30 cellular contexts compared by ENCODE assay signal in the genomic region with DNA sequence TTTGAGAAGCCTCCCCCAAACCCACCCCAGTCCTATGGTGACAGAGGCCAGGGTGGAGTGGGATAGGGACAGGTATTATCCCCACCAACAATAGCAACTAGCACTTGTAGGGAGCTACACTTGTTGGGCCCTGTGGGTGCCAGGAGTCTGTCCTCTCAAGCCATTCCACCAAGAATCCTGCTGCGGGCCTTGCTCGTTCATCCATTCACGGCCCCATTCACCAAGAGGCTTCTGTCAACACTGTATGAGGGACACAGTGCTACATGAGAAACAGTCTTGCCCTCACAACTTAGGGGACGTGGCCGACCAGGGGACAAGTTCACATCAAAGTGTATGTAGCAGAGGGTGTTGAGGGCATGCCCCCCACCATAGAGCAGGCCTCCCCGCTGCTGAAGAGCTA. TPM values are rescaled to one million over a fixed set of nuclear protein-coding genes. Genes with fewer than 3 reads are reported as not detected.
DNase-seq lines count a peak whose midpoint lies in the region; ATAC-seq and TF ChIP-seq lines count a peak whose summit lies in the region.
"Had no signal": no experiment of that assay in that cellular context is flagged by ENCODE, and none has a peak within 500 bp of the region (broad histone marks: within the 10 kb centered on the region; RNA-seq: fewer than 3 reads in every experiment).

No MANE protein-coding gene starts in this region.

- intact Hi-C loops in left ventricle myocardium inferior (cut with micrococcal nuclease) (no loop called here), heart left ventricle (cut with DNase I) (loop anchor here in 2 of 10 donors (5.0 kb wide), 1 partner anchor 35 kb away; no protein-coding TSS in a partner anchor), prostate gland (cut with DNase I) (no loop called here), thyroid gland (cut with DNase I) (no loop called here)

- TF ChIP-seq POLR2A in heart left ventricle (IDR thresholded peaks at IDR 0.05) (no peak), prostate gland (IDR thresholded peaks at IDR 0.05) (no peak), thyroid gland (IDR thresholded peaks at IDR 0.05) (peak in 1 of 2 donors; percentile 52)

- H3K4me3 ChIP-seq in left ventricle myocardium inferior (no peak overlapping the region), heart left ventricle (no peak overlapping the region), prostate gland (no peak overlapping the region), thyroid gland (replicated peaks in 1 of 3) (no peak overlapping the region)
- H3K4me3 ChIP-seq: skin epidermis had no signal

- no peak for DNase-seq in left ventricle myocardium inferior
- no peak for DNase-seq in heart left ventricle
- no peak for DNase-seq in prostate gland (ENCODE audit: low spot score)
- peak; percentile 75 to 82 for DNase-seq in thyroid gland
- no peak for DNase-seq in AG08395 (ENCODE audit: low spot score)
- DNase-seq in activated CD8-positive, alpha-beta memory T cell treated with anti-CD3 and anti-CD28 coated beads, Interleukin-2, amount 50 U/mL, for 48 hours, result no peak
- DNase-seq in ecto neural progenitor cell (ENCODE audit: low spot score), result no peak
- DNase-seq: activated CD4-positive, alpha-beta T cell treated with anti-CD3 and anti-CD28 coated beads for 4 hours; activated CD8-positive, alpha-beta T cell treated with anti-CD3 and anti-CD28 coated beads, Interleukin-2, amount 10 ng/mL, durations not matched to agents 7 days and 5 days; activated naive CD4-positive, alpha-beta T cell treated with anti-CD3 and anti-CD28 coated beads, Interleukin-2, amount 10 ng/mL, durations not matched to agents 7 days and 5 days; brain microvascular endothelial cell; Calu3; DMS79 treated with DMSO at 0.1 percent for 48 hours; effector CD8-positive, alpha-beta T cell; GF-D8; glutamatergic neuron; naive thymus-derived CD4-positive, alpha-beta T cell; NCI-H1436 treated with DMSO at 0.1 percent for 48 hours; NCI-H2107; NCI-H345; NCI-H69; nucleus accumbens; SIG-M5; stimulated activated naive B cell treated with anti-CD40 and anti-IgM and Interleukin-4, amounts not matched to agents 10 μg/mL and 1 μg/mL and 100 μg/mL, for 72 hours had no signal

- no peak for ATAC-seq in heart left ventricle
- ATAC-seq in HG03520 (IDR thresholded peaks at IDR 0.05; ENCODE audit: unreplicated experiment), result no peak
- ATAC-seq: activated CD8-positive, alpha-beta T cell treated with anti-CD3 and anti-CD28 coated beads, Interleukin-2, amount 10 ng/mL, durations not matched to agents 7 days and 5 days; activated T-helper 17 cell treated with anti-CD3 and anti-CD28 coated beads, Interleukin-2, amount 50 U/mL, for 72 hours; left lobe of liver; naive thymus-derived CD4-positive, alpha-beta T cell; stimulated activated naive B cell treated with anti-CD40 and anti-IgM and Interleukin-4, amounts not matched to agents 10 μg/mL and 1 μg/mL and 100 μg/mL, for 72 hours had no signal

- H3K4me1 ChIP-seq in left ventricle myocardium inferior, result peaks cover 18% of the 10 kb centered on the region
- peaks cover 0 to 39% (median 11%) of the 10 kb centered on the region in 12 donors for H3K4me1 ChIP-seq in heart left ventricle
- no peaks in the 10 kb centered on the region for H3K4me1 ChIP-seq in prostate gland (replicated peaks)
- peaks cover 43 to 57% of the 10 kb centered on the region in 2 donors for H3K4me1 ChIP-seq in thyroid gland

- H3K9me3 ChIP-seq in left ventricle myocardium inferior (replicated peaks) (no peaks in the 10 kb centered on the region), heart left ventricle (no peaks in the 10 kb centered on the region), prostate gland (no peaks in the 10 kb centered on the region), thyroid gland (no peaks in the 10 kb centered on the region)

- H3K27me3 ChIP-seq in left ventricle myocardium inferior (ENCODE audit: low read depth), result no peaks in the 10 kb centered on the region
- no peaks in the 10 kb centered on the region for H3K27me3 ChIP-seq in heart left ventricle
- no peaks in the 10 kb centered on the region for H3K27me3 ChIP-seq in prostate gland (replicated peaks; ENCODE audit: insufficient read depth)
- H3K27me3 ChIP-seq in thyroid gland, result no peaks in the 10 kb centered on the region
- H3K27me3 ChIP-seq: brain microvascular endothelial cell had no signal

- H3K27ac ChIP-seq in left ventricle myocardium inferior (replicated peaks) (peak overlapping the region; percentile 78), heart left ventricle (peak overlapping the region in 1 of 12 donors; percentile 92), prostate gland (peak overlapping the region; percentile 70 to 78), thyroid gland (peak overlapping the region; percentile 88 to 98 (median 96))
- H3K27ac ChIP-seq: brain microvascular endothelial cell had no signal

- no peak for TF ChIP-seq CTCF in left ventricle myocardium inferior (IDR thresholded peaks at IDR 0.05; ENCODE audit: borderline replicate concordance)
- no peak for TF ChIP-seq CTCF in heart left ventricle (IDR thresholded peaks at IDR 0.05)
- TF ChIP-seq CTCF in prostate gland (IDR thresholded peaks at IDR 0.05), result no peak
- TF ChIP-seq CTCF in thyroid gland (IDR thresholded peaks at IDR 0.05), result no peak

- H3K36me3 ChIP-seq in left ventricle myocardium inferior (no peaks in the 10 kb centered on the region), heart left ventricle (no peaks in the 10 kb centered on the region), prostate gland (no peaks in the 10 kb centered on the region), thyroid gland (no peaks in the 10 kb centered on the region)
- H3K36me3 ChIP-seq: brain microvascular endothelial cell had no signal

- WGBS in heart left ventricle, 4 donors, result 93 to 94% (median 93%) methylated on average over 3 to 6 of the region's 6 CpGs
- WGBS in prostate gland, result 85% methylated on average over 6 of the region's 6 CpGs
- 51 to 66% methylated on average over 3 to 6 of the region's 6 CpGs for WGBS in thyroid gland, 2 donors

RNA-seq across cellular contexts. Expression of a gene that starts 18.9 kb away (rescaled TPM):
- total RNA-seq in left ventricle myocardium inferior, result 191 TPM
- total RNA-seq in heart left ventricle, result 100 to 1,000 TPM in 6 of 9 donors, 10 to 100 TPM in 3; 66.5 to 262 (median 133) TPM
- 100 to 1,000 TPM in 1 of 2 donors, 10 to 100 TPM in 1; 53.2 to 101 TPM for polyA plus RNA-seq in heart left ventricle
- total RNA-seq in prostate gland, result 10 to 100 TPM; 24.5 to 61.9 TPM
- total RNA-seq in thyroid gland, result 10 to 100 TPM; 28.8 to 60.3 (median 50.3) TPM
- polyA plus RNA-seq: naive thymus-derived CD4-positive, alpha-beta T cell had no signal

RNA-seq across cellular contexts. Expression of a gene that starts 38.7 kb away (rescaled TPM):
- 9.2 TPM for total RNA-seq in left ventricle myocardium inferior
- total RNA-seq in heart left ventricle, result 10 to 100 TPM in 4 of 9 donors, 1 to 10 TPM in 5; 4.6 to 24.9 (median 10.0) TPM
- 10 to 100 TPM in 1 of 2 donors, 1 to 10 TPM in 1; 5.1 to 14.5 TPM for polyA plus RNA-seq in heart left ventricle
- 100 to 1,000 TPM; 112 to 190 TPM for total RNA-seq in prostate gland
- 10 to 100 TPM; 30.6 to 50.0 (median 35.9) TPM for total RNA-seq in thyroid gland
- total RNA-seq: A172; activated CD8-positive, alpha-beta T cell treated with anti-CD3 and anti-CD28 coated beads, Interleukin-2, amount 10 ng/mL, durations not matched to agents 7 days and 5 days; activated T-helper 17 cell treated with anti-CD3 and anti-CD28 coated beads, Interleukin-2, amount 50 U/mL, for 72 hours; Calu3; HT-29; naive thymus-derived CD4-positive, alpha-beta T cell had no signal
- polyA plus RNA-seq: naive thymus-derived CD4-positive, alpha-beta T cell had no signal

RNA-seq across cellular contexts. Expression of a gene that starts 47.7 kb away (rescaled TPM):
- total RNA-seq in left ventricle myocardium inferior (87.5 TPM), heart left ventricle (100 to 1,000 TPM in 3 of 9 donors, 10 to 100 TPM in 6; 31.7 to 120 (median 86.0) TPM), prostate gland (10 to 100 TPM; 22.0 to 29.3 TPM), thyroid gland (10 to 100 TPM; 34.7 to 46.8 (median 40.1) TPM)
- polyA plus RNA-seq in heart left ventricle, result 100 to 1,000 TPM in 1 of 2 donors, 10 to 100 TPM in 1; 50.7 to 151 TPM

Comparison
In these comparisons a context has a peak if more than half of its experiments do, and no peak if none do; other contexts are left out.
1. DNase-seq: peak in thyroid gland (2 of 2); none in left ventricle myocardium inferior (single experiment), heart left ventricle (0 of 5), prostate gland (single experiment), AG08395 (single experiment), activated CD8-positive, alpha-beta memory T cell treated with anti-CD3 and anti-CD28 coated beads, Interleukin-2, amount 50 U/mL, for 48 hours (single experiment) and ecto neural progenitor cell (single experiment).